14 cellular contexts compared by ENCODE assay signal in genomic region chr5:89437450-89438435, GRCh38.
A peak's percentile ranks its signal among the peaks of the same experiment; 100 is the strongest.
DNase-seq lines count a peak whose midpoint lies in the region; FAIRE-seq and TF ChIP-seq lines count a peak whose summit lies in the region.
"Had no signal": no experiment of that assay in that cellular context is flagged by ENCODE, and none has a peak within 500 bp of the region (broad histone marks: within the 10 kb centered on the region; RNA-seq: fewer than 3 reads in every experiment).

No MANE protein-coding gene starts in this region.

- H3K27me3 ChIP-seq in stomach = no peaks in the 10 kb centered on the region
- H3K27me3 ChIP-seq: right lobe of liver had no signal

- no peaks in the 10 kb centered on the region for H3K9me3 Mint-ChIP-seq in activated CD4-positive, alpha-beta memory T cell treated with anti-CD3 and anti-CD28 coated beads, Interleukin-2, amount 10 ng/mL, durations not matched to agents 7 days and 5 days

- no peaks in the 10 kb centered on the region for H3K36me3 ChIP-seq in stomach
- H3K36me3 ChIP-seq: right lobe of liver had no signal

- no peaks in the 10 kb centered on the region for H3K4me1 ChIP-seq in stomach
- H3K4me1 ChIP-seq: right lobe of liver had no signal

- H3K27ac Mint-ChIP-seq in activated CD4-positive, alpha-beta memory T cell treated with anti-CD3 and anti-CD28 coated beads, Interleukin-2, amount 10 ng/mL, durations not matched to agents 7 days and 5 days = no peak overlapping the region
- H3K27ac Mint-ChIP-seq: CD8-positive, alpha-beta memory T cell; naive thymus-derived CD4-positive, alpha-beta T cell had no signal

- no peaks in the 10 kb centered on the region for H3K9me3 ChIP-seq in stomach
- H3K9me3 ChIP-seq: right lobe of liver had no signal

- TF ChIP-seq POLR2A in stomach (IDR thresholded peaks at IDR 0.05) = no peak

- no peak overlapping the region for H3K4me3 Mint-ChIP-seq in activated CD4-positive, alpha-beta memory T cell treated with anti-CD3 and anti-CD28 coated beads, Interleukin-2, amount 10 ng/mL, durations not matched to agents 7 days and 5 days
- H3K4me3 Mint-ChIP-seq: CD8-positive, alpha-beta memory T cell; naive thymus-derived CD4-positive, alpha-beta T cell had no signal

- H3K36me3 Mint-ChIP-seq in activated CD4-positive, alpha-beta memory T cell treated with anti-CD3 and anti-CD28 coated beads, Interleukin-2, amount 10 ng/mL, durations not matched to agents 7 days and 5 days (ENCODE audit: low read depth) = no peaks in the 10 kb centered on the region
- H3K36me3 Mint-ChIP-seq: CD8-positive, alpha-beta memory T cell; naive thymus-derived CD4-positive, alpha-beta T cell had no signal

- no peaks in the 10 kb centered on the region for H3K4me1 Mint-ChIP-seq in activated CD4-positive, alpha-beta memory T cell treated with anti-CD3 and anti-CD28 coated beads, Interleukin-2, amount 10 ng/mL, durations not matched to agents 7 days and 5 days
- H3K4me1 Mint-ChIP-seq: CD8-positive, alpha-beta memory T cell; naive thymus-derived CD4-positive, alpha-beta T cell had no signal

- POLR2A ChIA-PET in activated CD4-positive, alpha-beta memory T cell treated with anti-CD3 and anti-CD28 coated beads, Interleukin-2, amount 10 ng/mL, durations not matched to agents 7 days and 5 days (lab: Charles Lee) = no interaction called here

- intact Hi-C loops in stomach (cut with DNase I; ENCODE audit: low total_unique reads) = no loop called here

- H3K27me3 Mint-ChIP-seq in activated CD4-positive, alpha-beta memory T cell treated with anti-CD3 and anti-CD28 coated beads, Interleukin-2, amount 10 ng/mL, durations not matched to agents 7 days and 5 days = no peaks in the 10 kb centered on the region
- H3K27me3 Mint-ChIP-seq: CD8-positive, alpha-beta memory T cell; naive thymus-derived CD4-positive, alpha-beta T cell had no signal

- peak; percentile 56 for FAIRE-seq in GM18507 (lab: Jason Lieb, UNC)

- CTCF ChIA-PET in activated CD4-positive, alpha-beta memory T cell treated with anti-CD3 and anti-CD28 coated beads, Interleukin-2, amount 10 ng/mL, durations not matched to agents 7 days and 5 days (lab: Charles Lee) = no interaction called here

- TF ChIP-seq CTCF in cardiac fibroblast (IDR thresholded peaks at IDR 0.05; ENCODE audit: low read depth, low read length) (no peak), retinal pigment epithelial cell (conservative IDR thresholded peaks at IDR 0.05; ENCODE audit: low read depth, low read length) (no peak), stomach (IDR thresholded peaks at IDR 0.05) (no peak)

- H3K27ac ChIP-seq in stomach = no peak overlapping the region
- H3K27ac ChIP-seq: right lobe of liver had no signal

- H3K4me3 ChIP-seq in cardiac fibroblast (replicated peaks in 1 of 2; ENCODE audit: low read depth in 2 of 2, low read length in 2 of 2) (no peak overlapping the region), retinal pigment epithelial cell (ENCODE audit: low read length) (no peak overlapping the region), stomach (no peak overlapping the region)
- H3K4me3 ChIP-seq: right lobe of liver had no signal

- TF ChIP-seq EP300 in stomach (IDR thresholded peaks at IDR 0.05) = no peak

- DNase-seq in GM18507 (ENCODE audit: extremely low spot score, insufficient read length, low read depth) (no peak), NCI-H226 (peak; percentile 3), cardiac fibroblast (ENCODE audit: low read depth in 2 of 2) (peak; percentile 10 to 22), retinal pigment epithelial cell (ENCODE audit: low read depth) (peak; percentile 77), stomach (no peak), medulla oblongata (ENCODE audit: extremely low spot score) (no peak), iPS-NIHi11 (ENCODE audit: low spot score) (no peak)
- DNase-seq in activated CD4-positive, alpha-beta memory T cell treated with anti-CD3 and anti-CD28 coated beads, Interleukin-2, amount 10 ng/mL, durations not matched to agents 7 days and 5 days = no peak
- DNase-seq: activated CD4-positive, alpha-beta T cell treated with anti-CD3 and anti-CD28 coated beads, Interleukin-2, amount 50 U/mL, for 1 hour; activated effector memory CD4-positive, alpha-beta T cell treated with anti-CD3 and anti-CD28 coated beads, Interleukin-2, amount 50 U/mL, for 16 hours; CD8-positive, alpha-beta memory T cell; cerebellar nuclear complex; naive thymus-derived CD4-positive, alpha-beta T cell; right lobe of liver had no signal

- 40 to 57% (median 45%) methylated on average over 4 of the region's 4 CpGs for WGBS in stomach, 5 donors

Comparison
In these comparisons a context has a peak if more than half of its experiments do, and no peak if none do; other contexts are left out.
1. DNase-seq: peak in NCI-H226 (single experiment), cardiac fibroblast (2 of 2) and retinal pigment epithelial cell (single experiment); none in GM18507 (single experiment), stomach (single experiment), medulla oblongata (single experiment), activated CD4-positive, alpha-beta memory T cell treated with anti-CD3 and anti-CD28 coated beads, Interleukin-2, amount 10 ng/mL, durations not matched to agents 7 days and 5 days (single experiment) and iPS-NIHi11 (single experiment).